In genomic region chr17:73272906-73273218, GRCh38 we compare ENCODE assay signal across 1 cellular context.
A peak's percentile ranks its signal among the peaks of the same experiment; 100 is the strongest.
TF ChIP-seq lines count a peak whose summit lies in the region.

No MANE protein-coding gene starts in this region.

TF ChIP-seq in HepG2, 621 proteins besides CTCF, POLR2A, EP300 and RAD21 (continued from another document and continues in another):
- TF ChIP-seq, protein P1, sequence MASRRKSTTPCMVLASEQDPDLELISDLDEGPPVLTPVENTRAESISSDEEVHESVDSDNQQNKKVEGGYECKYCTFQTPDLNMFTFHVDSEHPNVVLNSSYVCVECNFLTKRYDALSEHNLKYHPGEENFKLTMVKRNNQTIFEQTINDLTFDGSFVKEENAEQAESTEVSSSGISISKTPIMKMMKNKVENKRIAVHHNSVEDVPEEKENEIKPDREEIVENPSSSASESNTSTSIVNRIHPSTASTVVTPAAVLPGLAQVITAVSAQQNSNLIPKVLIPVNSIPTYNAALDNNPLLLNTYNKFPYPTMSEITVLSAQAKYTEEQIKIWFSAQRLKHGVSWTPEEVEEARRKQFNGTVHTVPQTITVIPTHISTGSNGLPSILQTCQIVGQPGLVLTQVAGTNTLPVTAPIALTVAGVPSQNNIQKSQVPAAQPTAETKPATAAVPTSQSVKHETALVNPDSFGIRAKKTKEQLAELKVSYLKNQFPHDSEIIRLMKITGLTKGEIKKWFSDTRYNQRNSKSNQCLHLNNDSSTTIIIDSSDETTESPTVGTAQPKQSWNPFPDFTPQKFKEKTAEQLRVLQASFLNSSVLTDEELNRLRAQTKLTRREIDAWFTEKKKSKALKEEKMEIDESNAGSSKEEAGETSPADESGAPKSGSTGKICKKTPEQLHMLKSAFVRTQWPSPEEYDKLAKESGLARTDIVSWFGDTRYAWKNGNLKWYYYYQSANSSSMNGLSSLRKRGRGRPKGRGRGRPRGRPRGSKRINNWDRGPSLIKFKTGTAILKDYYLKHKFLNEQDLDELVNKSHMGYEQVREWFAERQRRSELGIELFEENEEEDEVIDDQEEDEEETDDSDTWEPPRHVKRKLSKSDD (CRISPR knock-in tag; IDR thresholded peaks at IDR 0.05; ENCODE audit: low read depth) = 0 out of 2 replicates have a peak, but pooled peaks have one; percentile 48
- TF ChIP-seq ZNF605 (CRISPR knock-in tag; IDR thresholded peaks at IDR 0.05) (no peak), PCBP2 (optimal IDR thresholded peaks at IDR 0.05; ENCODE audit: low read depth, low read length, poor library complexity, severe bottlenecking) (no peak), DNMT1 (CRISPR knock-in tag; IDR thresholded peaks at IDR 0.05) (no peak), ZBTB33 (CRISPR knock-in tag; IDR thresholded peaks at IDR 0.05) (0 out of 2 replicates have a peak, but pooled peaks have one; percentile 42), ZNF432 (CRISPR knock-in tag; IDR thresholded peaks at IDR 0.05; ENCODE audit: borderline replicate concordance) (no peak), HDAC1 (CRISPR knock-in tag; IDR thresholded peaks at IDR 0.05) (peak; percentile 92), ZNF564 (CRISPR knock-in tag; IDR thresholded peaks at IDR 0.05) (no peak; the same call in 1 of the 2 replicates), CENPX (CRISPR knock-in tag; IDR thresholded peaks at IDR 0.05) (no peak), ZNF530 (CRISPR knock-in tag; IDR thresholded peaks at IDR 0.05; ENCODE audit: low read depth) (no peak), CHCHD3 (CRISPR knock-in tag; IDR thresholded peaks at IDR 0.05) (no peak), U2AF1 (optimal IDR thresholded peaks at IDR 0.05; ENCODE audit: low read depth, low read length) (no peak), ZMAT3 (CRISPR knock-in tag; conservative IDR thresholded peaks at IDR 0.05) (0 out of 2 replicates have a peak, but pooled peaks have one; percentile 45), MAFG (CRISPR knock-in tag; IDR thresholded peaks at IDR 0.05) (no peak), ZNF333 (CRISPR knock-in tag; IDR thresholded peaks at IDR 0.05; ENCODE audit: borderline replicate concordance) (no peak), BRD4 (CRISPR knock-in tag; IDR thresholded peaks at IDR 0.05) (peak; percentile 72), MXD1 (CRISPR knock-in tag; IDR thresholded peaks at IDR 0.05) (no peak), NFE2L1 (CRISPR knock-in tag; IDR thresholded peaks at IDR 0.05; ENCODE audit: borderline replicate concordance) (no peak), ZNF282 (IDR thresholded peaks at IDR 0.05; ENCODE audit: partially characterized antibody) (no peak), ZNF225 (CRISPR knock-in tag; IDR thresholded peaks at IDR 0.05) (no peak), ZNF558 (CRISPR knock-in tag; IDR thresholded peaks at IDR 0.05; ENCODE audit: borderline replicate concordance) (no peak), ZNF615 (CRISPR knock-in tag; IDR thresholded peaks at IDR 0.05; ENCODE audit: borderline replicate concordance) (no peak), GTF3A (CRISPR knock-in tag; conservative IDR thresholded peaks at IDR 0.05) (no peak; the same call in 1 of the 2 replicates), ATRX (CRISPR knock-in tag; IDR thresholded peaks at IDR 0.05; ENCODE audit: borderline replicate concordance) (no peak), ZNF33B (CRISPR knock-in tag; IDR thresholded peaks at IDR 0.05) (no peak), MAFK (conservative IDR thresholded peaks at IDR 0.05 in 1 of 2, IDR thresholded peaks at IDR 0.05 in 1 of 2; ENCODE audit: low read length in 2 of 2) (no peak), TFAP4 (IDR thresholded peaks at IDR 0.05; ENCODE audit: borderline replicate concordance, low read depth) (peak; percentile 44; the same call in 1 of the 2 replicates), KDM5B (CRISPR knock-in tag; IDR thresholded peaks at IDR 0.05; ENCODE audit: borderline replicate concordance) (no peak), REST (IDR thresholded peaks at IDR 0.05; ENCODE audit: borderline replicate concordance in 1 of 2, low read depth in 1 of 2, low read length in 2 of 2) (0 out of 4 replicates have a peak, but pooled peaks of 1 of the 2 experiments have one; percentile 36), ZNF709 (CRISPR knock-in tag; IDR thresholded peaks at IDR 0.05) (no peak), ATM (IDR thresholded peaks at IDR 0.05; ENCODE audit: borderline replicate concordance) (no peak), SMARCE1 (IDR thresholded peaks at IDR 0.05; ENCODE audit: borderline replicate concordance) (no peak), BRF2 (CRISPR knock-in tag; IDR thresholded peaks at IDR 0.05) (no peak), DR1 (CRISPR knock-in tag; IDR thresholded peaks at IDR 0.05) (no peak), BRCA1 (CRISPR knock-in tag; IDR thresholded peaks at IDR 0.05) (no peak), PLRG1 (conservative IDR thresholded peaks at IDR 0.05) (no peak), STAT5B (CRISPR knock-in tag; IDR thresholded peaks at IDR 0.05) (no peak), HOXA3 (CRISPR knock-in tag; IDR thresholded peaks at IDR 0.05) (peak; percentile 87), ZFY (CRISPR knock-in tag; IDR thresholded peaks at IDR 0.05) (peak; percentile 60), THAP11 (CRISPR knock-in tag; IDR thresholded peaks at IDR 0.05) (peak; percentile 60), ZNF251 (CRISPR knock-in tag; IDR thresholded peaks at IDR 0.05) (no peak)
- TF ChIP-seq, protein P2, sequence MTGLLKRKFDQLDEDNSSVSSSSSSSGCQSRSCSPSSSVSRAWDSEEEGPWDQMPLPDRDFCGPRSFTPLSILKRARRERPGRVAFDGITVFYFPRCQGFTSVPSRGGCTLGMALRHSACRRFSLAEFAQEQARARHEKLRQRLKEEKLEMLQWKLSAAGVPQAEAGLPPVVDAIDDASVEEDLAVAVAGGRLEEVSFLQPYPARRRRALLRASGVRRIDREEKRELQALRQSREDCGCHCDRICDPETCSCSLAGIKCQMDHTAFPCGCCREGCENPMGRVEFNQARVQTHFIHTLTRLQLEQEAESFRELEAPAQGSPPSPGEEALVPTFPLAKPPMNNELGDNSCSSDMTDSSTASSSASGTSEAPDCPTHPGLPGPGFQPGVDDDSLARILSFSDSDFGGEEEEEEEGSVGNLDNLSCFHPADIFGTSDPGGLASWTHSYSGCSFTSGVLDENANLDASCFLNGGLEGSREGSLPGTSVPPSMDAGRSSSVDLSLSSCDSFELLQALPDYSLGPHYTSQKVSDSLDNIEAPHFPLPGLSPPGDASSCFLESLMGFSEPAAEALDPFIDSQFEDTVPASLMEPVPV (CRISPR knock-in tag; IDR thresholded peaks at IDR 0.05) = no peak
- TF ChIP-seq, protein P3, sequence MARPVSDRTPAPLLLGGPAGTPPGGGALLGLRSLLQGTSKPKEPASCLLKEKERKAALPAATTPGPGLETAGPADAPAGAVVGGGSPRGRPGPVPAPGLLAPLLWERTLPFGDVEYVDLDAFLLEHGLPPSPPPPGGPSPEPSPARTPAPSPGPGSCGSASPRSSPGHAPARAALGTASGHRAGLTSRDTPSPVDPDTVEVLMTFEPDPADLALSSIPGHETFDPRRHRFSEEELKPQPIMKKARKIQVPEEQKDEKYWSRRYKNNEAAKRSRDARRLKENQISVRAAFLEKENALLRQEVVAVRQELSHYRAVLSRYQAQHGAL (CRISPR knock-in tag; IDR thresholded peaks at IDR 0.05; ENCODE audit: not compliant biosample characterization) = no peak
- TF ChIP-seq, protein P4, sequence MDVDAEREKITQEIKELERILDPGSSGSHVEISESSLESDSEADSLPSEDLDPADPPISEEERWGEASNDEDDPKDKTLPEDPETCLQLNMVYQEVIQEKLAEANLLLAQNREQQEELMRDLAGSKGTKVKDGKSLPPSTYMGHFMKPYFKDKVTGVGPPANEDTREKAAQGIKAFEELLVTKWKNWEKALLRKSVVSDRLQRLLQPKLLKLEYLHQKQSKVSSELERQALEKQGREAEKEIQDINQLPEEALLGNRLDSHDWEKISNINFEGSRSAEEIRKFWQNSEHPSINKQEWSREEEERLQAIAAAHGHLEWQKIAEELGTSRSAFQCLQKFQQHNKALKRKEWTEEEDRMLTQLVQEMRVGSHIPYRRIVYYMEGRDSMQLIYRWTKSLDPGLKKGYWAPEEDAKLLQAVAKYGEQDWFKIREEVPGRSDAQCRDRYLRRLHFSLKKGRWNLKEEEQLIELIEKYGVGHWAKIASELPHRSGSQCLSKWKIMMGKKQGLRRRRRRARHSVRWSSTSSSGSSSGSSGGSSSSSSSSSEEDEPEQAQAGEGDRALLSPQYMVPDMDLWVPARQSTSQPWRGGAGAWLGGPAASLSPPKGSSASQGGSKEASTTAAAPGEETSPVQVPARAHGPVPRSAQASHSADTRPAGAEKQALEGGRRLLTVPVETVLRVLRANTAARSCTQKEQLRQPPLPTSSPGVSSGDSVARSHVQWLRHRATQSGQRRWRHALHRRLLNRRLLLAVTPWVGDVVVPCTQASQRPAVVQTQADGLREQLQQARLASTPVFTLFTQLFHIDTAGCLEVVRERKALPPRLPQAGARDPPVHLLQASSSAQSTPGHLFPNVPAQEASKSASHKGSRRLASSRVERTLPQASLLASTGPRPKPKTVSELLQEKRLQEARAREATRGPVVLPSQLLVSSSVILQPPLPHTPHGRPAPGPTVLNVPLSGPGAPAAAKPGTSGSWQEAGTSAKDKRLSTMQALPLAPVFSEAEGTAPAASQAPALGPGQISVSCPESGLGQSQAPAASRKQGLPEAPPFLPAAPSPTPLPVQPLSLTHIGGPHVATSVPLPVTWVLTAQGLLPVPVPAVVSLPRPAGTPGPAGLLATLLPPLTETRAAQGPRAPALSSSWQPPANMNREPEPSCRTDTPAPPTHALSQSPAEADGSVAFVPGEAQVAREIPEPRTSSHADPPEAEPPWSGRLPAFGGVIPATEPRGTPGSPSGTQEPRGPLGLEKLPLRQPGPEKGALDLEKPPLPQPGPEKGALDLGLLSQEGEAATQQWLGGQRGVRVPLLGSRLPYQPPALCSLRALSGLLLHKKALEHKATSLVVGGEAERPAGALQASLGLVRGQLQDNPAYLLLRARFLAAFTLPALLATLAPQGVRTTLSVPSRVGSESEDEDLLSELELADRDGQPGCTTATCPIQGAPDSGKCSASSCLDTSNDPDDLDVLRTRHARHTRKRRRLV (CRISPR knock-in tag; IDR thresholded peaks at IDR 0.05) = no peak
- TF ChIP-seq, protein P5, sequence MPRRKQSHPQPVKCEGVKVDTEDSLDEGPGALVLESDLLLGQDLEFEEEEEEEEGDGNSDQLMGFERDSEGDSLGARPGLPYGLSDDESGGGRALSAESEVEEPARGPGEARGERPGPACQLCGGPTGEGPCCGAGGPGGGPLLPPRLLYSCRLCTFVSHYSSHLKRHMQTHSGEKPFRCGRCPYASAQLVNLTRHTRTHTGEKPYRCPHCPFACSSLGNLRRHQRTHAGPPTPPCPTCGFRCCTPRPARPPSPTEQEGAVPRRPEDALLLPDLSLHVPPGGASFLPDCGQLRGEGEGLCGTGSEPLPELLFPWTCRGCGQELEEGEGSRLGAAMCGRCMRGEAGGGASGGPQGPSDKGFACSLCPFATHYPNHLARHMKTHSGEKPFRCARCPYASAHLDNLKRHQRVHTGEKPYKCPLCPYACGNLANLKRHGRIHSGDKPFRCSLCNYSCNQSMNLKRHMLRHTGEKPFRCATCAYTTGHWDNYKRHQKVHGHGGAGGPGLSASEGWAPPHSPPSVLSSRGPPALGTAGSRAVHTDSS (CRISPR knock-in tag; conservative IDR thresholded peaks at IDR 0.05) = no peak
